22 cellular contexts compared by ENCODE assay signal in genomic region chr4:35760706-35761278, GRCh38.
"Had no signal": no experiment of that assay in that cellular context is flagged by ENCODE, and none has a peak within 500 bp of the region (broad histone marks: within the 10 kb centered on the region; RNA-seq: fewer than 3 reads in every experiment).

No MANE protein-coding gene starts in this region.

- H3K36me3 ChIP-seq: ascending aorta, breast epithelium, gastrocnemius medialis, prostate gland, stomach had no signal

- H3K27me3 Mint-ChIP-seq: type B pancreatic cell had no signal

- ATAC-seq: gastrocnemius medialis, left lobe of liver had no signal

- H3K4me3 ChIP-seq: ascending aorta, breast epithelium, coronary artery, gastrocnemius medialis, prostate gland, skin epidermis, stomach, testis had no signal

- H3K4me3 Mint-ChIP-seq: type B pancreatic cell had no signal

- H3K4me1 ChIP-seq: ascending aorta, breast epithelium, gastrocnemius medialis, prostate gland, stomach, testis had no signal

- H3K27ac ChIP-seq: ascending aorta, breast epithelium, coronary artery, gastrocnemius medialis, prostate gland, skin epidermis, stomach, testis had no signal

- H3K27ac Mint-ChIP-seq: type B pancreatic cell had no signal

- FAIRE-seq: endometrium, kidney had no signal

- H3K36me3 Mint-ChIP-seq: type B pancreatic cell had no signal

- DNase-seq: activated CD4-positive, alpha-beta T cell treated with anti-CD3 and anti-CD28 coated beads, Interleukin-2, amount 50 U/mL, for 1 hour; activated CD4-positive, CD25-positive, alpha-beta regulatory T cell treated with anti-CD3 and anti-CD28 coated beads, Interleukin-2, amount 50 U/mL, for 72 hours; activated CD8-positive, alpha-beta memory T cell treated with anti-CD3 and anti-CD28 coated beads for 24 hours; activated CD8-positive, alpha-beta memory T cell treated with anti-CD3 and anti-CD28 coated beads, Interleukin-2, amount 50 U/mL, for 48 hours; activated effector memory CD4-positive, alpha-beta T cell treated with Interleukin-2 at 50 U/mL for 16 hours; activated naive CD4-positive, alpha-beta T cell treated with anti-CD3 and anti-CD28 coated beads, Interleukin-2, amount 50 U/mL, for 16 hours; activated T-cell treated with anti-CD3 and anti-CD28 coated beads, Interleukin-2, amount 50 U/mL, for 48 hours; gastrocnemius medialis; head of caudate nucleus; kidney; stimulated activated CD4-positive, alpha-beta T cell treated with anti-CD3 and anti-CD28 coated beads, Interleukin-2, amount 100 ng/mL, for 48 hours; stomach; T-helper 2 cell; testis had no signal

- H3K9me3 ChIP-seq: ascending aorta, breast epithelium, gastrocnemius medialis, prostate gland, testis had no signal

- H3K27me3 ChIP-seq: ascending aorta, breast epithelium, gastrocnemius medialis, stomach, testis had no signal
